Comparison of ENCODE assay signal across 8 cellular contexts in genomic region chr22:37632174-37633081, GRCh38. TPM values are rescaled to one million over a fixed set of nuclear protein-coding genes. Genes with fewer than 3 reads are reported as not detected.
DNase-seq lines count a peak whose midpoint lies in the region; ATAC-seq and TF ChIP-seq lines count a peak whose summit lies in the region.
"Had no signal": no experiment of that assay in that cellular context is flagged by ENCODE, and none has a peak within 500 bp of the region (broad histone marks: within the 10 kb centered on the region; RNA-seq: fewer than 3 reads in every experiment).

No MANE protein-coding gene starts in this region.

- peak overlapping the region; percentile 56 for H3K27ac ChIP-seq in OCI-LY7 (ENCODE audit: low read depth, low read length, poor library complexity, severe bottlenecking)
- H3K27ac ChIP-seq in heart right ventricle = peak overlapping the region; percentile 16 to 96 (median 86)
- H3K27ac ChIP-seq in temporal lobe (ENCODE audit: low read depth, low read length) = peak overlapping the region; percentile 90
- no peak overlapping the region for H3K27ac ChIP-seq in aorta (ENCODE audit: low read depth in 1 of 2, low read length in 2 of 2)

- no TSS peak for BruUV-seq in OCI-LY7 (replicated peaks; lab: Mats Ljungman, UMichigan)

- POLR2A ChIA-PET in OCI-LY7 (lab: Charles Lee) = interaction anchor here (0.6 kb wide), 1 partner anchor 156 kb away, joined by 4 read pairs; no protein-coding TSS in a partner anchor

- H3K27me3 ChIP-seq in heart right ventricle = no peaks in the 10 kb centered on the region
- no peaks in the 10 kb centered on the region for H3K27me3 ChIP-seq in aorta (ENCODE audit: control insufficient read depth in 1 of 2, insufficient read depth in 2 of 2, low read length in 1 of 2)

- H3K9me3 ChIP-seq in OCI-LY7 (ENCODE audit: low read length) (no peaks in the 10 kb centered on the region), heart right ventricle (no peaks in the 10 kb centered on the region), aorta (ENCODE audit: control insufficient read depth, low read length) (no peaks in the 10 kb centered on the region)

- TF ChIP-seq CTCF in OCI-LY7 (conservative IDR thresholded peaks at IDR 0.05; ENCODE audit: low read length) (no peak), heart right ventricle (IDR thresholded peaks at IDR 0.05) (no peak)

- CTCF ChIA-PET in OCI-LY7 (lab: Charles Lee; ENCODE audit: unreplicated experiment) = interaction anchor here (1.1 kb wide), 1 partner anchor 11 kb away, joined by 3 read pairs; no protein-coding TSS in a partner anchor

- H3K36me3 ChIP-seq in OCI-LY7 (ENCODE audit: insufficient read depth, low read length) = peaks cover 45% of the 10 kb centered on the region; the same call in 1 of the 2 replicates
- H3K36me3 ChIP-seq in heart right ventricle = peaks cover 0 to 48% (median 7%) of the 10 kb centered on the region in 9 donors
- no peaks in the 10 kb centered on the region for H3K36me3 ChIP-seq in aorta (ENCODE audit: control insufficient read depth in 1 of 2, insufficient read depth in 2 of 2, low read length in 1 of 2)

- H3K4me3 ChIP-seq in OCI-LY7 (ENCODE audit: low read depth, low read length, poor library complexity, severe bottlenecking) (no peak overlapping the region), heart right ventricle (peak overlapping the region in 1 of 10 donors; percentile 6), aorta (ENCODE audit: low read length in 2 of 2) (no peak overlapping the region)

- H4K20me1 ChIP-seq in OCI-LY7 (ENCODE audit: insufficient read depth, low read length) = no peaks in the 10 kb centered on the region

- H3K9me2 ChIP-seq in OCI-LY7 (ENCODE audit: insufficient read depth, low read length) = no peaks in the 10 kb centered on the region

- H3K4me1 ChIP-seq in OCI-LY7 (ENCODE audit: insufficient read depth, low read length, poor library complexity, severe bottlenecking) (peaks cover 36% of the 10 kb centered on the region), heart right ventricle (peaks cover 17 to 69% (median 40%) of the 10 kb centered on the region in 9 donors), aorta (ENCODE audit: control insufficient read depth in 1 of 2, insufficient read depth in 2 of 2, low read length in 2 of 2) (no peaks in the 10 kb centered on the region)

- H3K4me2 ChIP-seq in OCI-LY7 (ENCODE audit: low read length) = peak overlapping the region; percentile 45

- WGBS in heart right ventricle, 2 donors = 82 to 85% methylated on average over 14 of the region's 14 CpGs
- WGBS in aorta, 2 donors = 82 to 83% methylated on average over 14 of the region's 14 CpGs

- no peaks in the 10 kb centered on the region for H3K79me2 ChIP-seq in OCI-LY7 (ENCODE audit: insufficient read depth, low read depth, low read length)

- peak; percentile 13 for ATAC-seq in GM21529 (IDR thresholded peaks at IDR 0.05; ENCODE audit: unreplicated experiment)
- ATAC-seq in heart right ventricle = no peak
- no peak for ATAC-seq in HG02973 (IDR thresholded peaks at IDR 0.05; ENCODE audit: unreplicated experiment)
- no peak for ATAC-seq in aorta (ENCODE audit: low FRiP score)

- intact Hi-C loops in OCI-LY7 (cut with micrococcal nuclease; ENCODE audit: unreplicated experiment) = no loop called here
- intact Hi-C loops in heart right ventricle (cut with DNase I) = no loop called here
- intact Hi-C loops in aorta (cut with DNase I) = no loop called here

- H2AFZ ChIP-seq in OCI-LY7 (ENCODE audit: low read length) = no peak overlapping the region

- DNase-seq in OCI-LY7 (ENCODE audit: low spot score) (no peak), heart right ventricle (no peak), HK-2 (ENCODE audit: unreplicated experiment) (no peak), aorta (no peak)

RNA-seq across cellular contexts. Expression of gene SH3BP1, which starts 7.0 kb away (rescaled TPM):
- total RNA-seq in OCI-LY7 (2014; rRNA removed; shearing (Covaris generic)) = 15.3 and 18.3 TPM in 2 replicates
- total RNA-seq in OCI-LY7 (2022) = 44.4 and 48.4 TPM in 2 replicates
- total RNA-seq in heart right ventricle = 1 to 10 TPM in 8 of 10 donors, under 1 TPM in 2; 0.50 to 9.3 (median 2.7) TPM
- polyA plus RNA-seq in heart right ventricle = 1 to 10 TPM; 1.4 to 1.5 TPM
- total RNA-seq in temporal lobe = 0.49 TPM
- 10 to 100 TPM in 1 of 2 donors, 1 to 10 TPM in 1; 7.2 to 18.2 TPM for total RNA-seq in aorta
- polyA plus RNA-seq in aorta = 10 to 100 TPM in 1 of 2 donors, 1 to 10 TPM in 1; 3.5 to 14.8 TPM

RNA-seq across cellular contexts. Expression of gene GGA1, which starts 23.8 kb away (rescaled TPM):
- total RNA-seq in OCI-LY7 (2014; rRNA removed; shearing (Covaris generic)) = 119 and 127 TPM in 2 replicates
- 167 and 172 TPM in 2 replicates for total RNA-seq in OCI-LY7 (2022)
- total RNA-seq in heart right ventricle = 10 to 100 TPM; 22.9 to 32.6 (median 25.4) TPM
- polyA plus RNA-seq in heart right ventricle = 10 to 100 TPM; 31.0 to 39.7 TPM
- total RNA-seq in temporal lobe = 27.5 TPM
- total RNA-seq in aorta = 10 to 100 TPM; 35.7 to 62.7 TPM
- 10 to 100 TPM; 14.4 to 68.7 TPM for polyA plus RNA-seq in aorta

RNA-seq across cellular contexts. Expression of gene PDXP, which starts 26.1 kb away (rescaled TPM):
- total RNA-seq in OCI-LY7 (2014; rRNA removed; shearing (Covaris generic)) = 50.0 and 61.2 TPM in 2 replicates
- total RNA-seq in OCI-LY7 (2022) (54.0 and 55.8 TPM in 2 replicates), heart right ventricle (10 to 100 TPM; 16.6 to 29.9 (median 21.2) TPM), temporal lobe (36.1 TPM), aorta (1 to 10 TPM; 4.0 to 5.5 TPM)
- polyA plus RNA-seq in heart right ventricle (10 to 100 TPM in 1 of 2 donors, 1 to 10 TPM in 1; 5.3 to 26.9 TPM), aorta (10 to 100 TPM in 1 of 2 donors, 1 to 10 TPM in 1; 4.7 to 16.2 TPM)

RNA-seq across cellular contexts. Expression of gene LGALS1, which starts 43.0 kb away (rescaled TPM):
- total RNA-seq in OCI-LY7 (2014; rRNA removed; shearing (Covaris generic)) = 85.8 and 93.1 TPM in 2 replicates
- 57.2 and 57.3 TPM in 2 replicates for total RNA-seq in OCI-LY7 (2022)
- 1,000 to 10,000 TPM in 2 of 10 donors, 100 to 1,000 TPM in 8; 651 to 1,550 (median 786) TPM for total RNA-seq in heart right ventricle
- 1,000 to 10,000 TPM; 1,777 to 4,200 TPM for polyA plus RNA-seq in heart right ventricle
- total RNA-seq in temporal lobe = 70.3 TPM
- total RNA-seq in aorta = 1,000 to 10,000 TPM; 1,050 to 1,178 TPM
- 1,000 to 10,000 TPM; 1,845 to 3,139 TPM for polyA plus RNA-seq in aorta

RNA-seq across cellular contexts. Expression of gene LGALS2, which starts 52.5 kb away (rescaled TPM):
- total RNA-seq in OCI-LY7 (2014; rRNA removed; shearing (Covaris generic)) = 0.44 TPM in 1 of 2 replicates, not detected in the other
- total RNA-seq in OCI-LY7 (2022) (0.82 and 0.92 TPM in 2 replicates), heart right ventricle (1 to 10 TPM in 1 of 10 donors, under 1 TPM in 2, not detected in 7; 0.53 to 6.5 (median 0.61) TPM), temporal lobe (not detected), aorta (1 to 10 TPM in 1 of 2 donors, not detected in 1; 2.1 TPM)
- polyA plus RNA-seq in heart right ventricle (not detected), aorta (10 to 100 TPM in 1 of 2 donors, not detected in 1; 22.8 TPM)
- total RNA-seq: dermis microvascular lymphatic vessel endothelial cell had no signal

Comparison
In these comparisons a context has a peak if more than half of its experiments do, and no peak if none do; other contexts are left out.
1. H3K27ac ChIP-seq: peak in OCI-LY7 (single experiment), heart right ventricle (10 of 10) and temporal lobe (single experiment); none in aorta (0 of 2).